In the genomic region with DNA sequence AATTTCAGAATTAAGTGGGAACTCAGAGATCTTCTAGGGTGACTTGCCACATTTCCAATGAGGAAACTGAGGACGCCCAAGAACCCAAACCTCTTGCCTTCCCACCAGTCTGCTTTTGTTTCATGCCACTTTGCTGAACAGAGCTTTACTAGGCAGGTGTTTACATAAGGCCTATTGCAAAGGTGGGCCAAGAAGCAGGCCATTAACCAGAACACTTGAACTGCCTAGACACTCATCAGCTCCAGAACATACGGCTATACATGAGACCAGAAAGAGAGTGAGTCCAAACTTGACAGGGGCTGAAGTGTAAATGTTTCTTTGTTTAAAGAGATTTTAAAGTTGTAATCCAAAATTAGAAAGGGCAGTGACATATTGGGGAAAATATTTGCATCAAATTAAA, we compare ENCODE assay signal across 19 cellular contexts. TPM values are rescaled to one million over a fixed set of nuclear protein-coding genes. Genes with fewer than 3 reads are reported as not detected.
DNase-seq lines count a peak whose midpoint lies in the region; ATAC-seq and TF ChIP-seq lines count a peak whose summit lies in the region.
"Had no signal": no experiment of that assay in that cellular context is flagged by ENCODE, and none has a peak within 500 bp of the region (broad histone marks: within the 10 kb centered on the region; RNA-seq: fewer than 3 reads in every experiment).

No MANE protein-coding gene starts in this region.

- H3K27ac Mint-ChIP-seq in immature natural killer cell = peak overlapping the region; percentile 43 to 82 (median 62)
- H3K27ac Mint-ChIP-seq: GM23338 had no signal

- no peak overlapping the region for H3K4me3 ChIP-seq in ACC112 (ENCODE audit: low read depth, low read length)
- no peak overlapping the region for H3K4me3 ChIP-seq in RWPE2 (ENCODE audit: severe bottlenecking)
- H3K4me3 ChIP-seq: GM23338, ovary, tibial artery had no signal

- H3K27me3 Mint-ChIP-seq in immature natural killer cell (ENCODE audit: low read depth in 3 of 3) = no peaks in the 10 kb centered on the region

- H3K36me3 ChIP-seq in ACC112 (ENCODE audit: insufficient read depth, low read length) (no peaks in the 10 kb centered on the region), RWPE2 (ENCODE audit: low read depth) (no peaks in the 10 kb centered on the region)
- H3K36me3 ChIP-seq: ovary, tibial artery had no signal

- no peaks in the 10 kb centered on the region for H3K9me3 Mint-ChIP-seq in immature natural killer cell
- H3K9me3 Mint-ChIP-seq: GM23338 had no signal

- peaks cover 36 to 73% of the 10 kb centered on the region in 2 donors for H3K4me1 Mint-ChIP-seq in immature natural killer cell
- H3K4me1 Mint-ChIP-seq: GM23338 had no signal

- peak overlapping the region in 1 of 5 donors; percentile 15 for H3K4me3 Mint-ChIP-seq in immature natural killer cell
- H3K4me3 Mint-ChIP-seq: GM23338 had no signal

- peak overlapping the region; percentile 4 for H2AFZ ChIP-seq in ACC112 (ENCODE audit: low read length, unreplicated experiment)
- H2AFZ ChIP-seq: GM23338 had no signal

- peak; percentile 43 for DNase-seq in NCI-H510A treated with DMSO at 0.1 percent for 48 hours (lab: John Stamatoyannopoulos, UW)
- no peak for DNase-seq in NCI-H510A (lab: John Stamatoyannopoulos, UW)
- no peak for DNase-seq in RWPE2 (ENCODE audit: low spot score)
- DNase-seq in immature natural killer cell = no peak
- no peak for DNase-seq in NCI-H1417 (lab: John Stamatoyannopoulos, UW)
- no peak for DNase-seq in NCI-H345 (lab: John Stamatoyannopoulos, UW)
- DNase-seq in NCI-H345 treated with DMSO at 0.1 percent for 48 hours (lab: John Stamatoyannopoulos, UW; ENCODE audit: unreplicated experiment) = no peak
- DNase-seq: activated CD4-positive, CD25-positive, alpha-beta regulatory T cell; COR-L47; left cardiac atrium; NCI-H1048; NCI-H2171 treated with DMSO at 0.1 percent for 48 hours; ovary; stimulated activated CD4-positive, alpha-beta T cell treated with anti-CD3 and anti-CD28 coated beads, Interleukin-4, amount 100 ng/mL, for 24 hours; stimulated activated CD8-positive, alpha-beta memory T cell treated with anti-CD3 and anti-CD28 coated beads, Interleukin-4, amount 100 ng/mL, for 48 hours; tibial artery had no signal

- TF ChIP-seq CTCF in RWPE2 (IDR thresholded peaks at IDR 0.05; ENCODE audit: poor library complexity, severe bottlenecking) = no peak

- no peaks in the 10 kb centered on the region for H3K27me3 ChIP-seq in ACC112 (ENCODE audit: insufficient read depth, low read length)
- H3K27me3 ChIP-seq in RWPE2 (ENCODE audit: insufficient read depth, poor library complexity, severe bottlenecking) = no peaks in the 10 kb centered on the region
- H3K27me3 ChIP-seq: ovary, tibial artery had no signal

- no peak for ATAC-seq in RWPE2 (ENCODE audit: low read depth)
- ATAC-seq: GM23338, left cardiac atrium, Right ventricle myocardium inferior had no signal

- H3K4me1 ChIP-seq in ACC112 (ENCODE audit: control insufficient read depth, insufficient read depth, low read length, unreplicated experiment) (peaks cover 50% of the 10 kb centered on the region), RWPE2 (ENCODE audit: insufficient read depth, poor library complexity, severe bottlenecking) (peaks cover 29% of the 10 kb centered on the region)
- H3K4me1 ChIP-seq: tibial artery had no signal

- H3K27ac ChIP-seq in ACC112 (ENCODE audit: low read depth, low read length) (peak overlapping the region; percentile 96; the same call in 1 of the 2 replicates), RWPE2 (ENCODE audit: poor library complexity, severe bottlenecking) (peak overlapping the region; percentile 90)
- H3K27ac ChIP-seq: ovary, tibial artery had no signal

- no peaks in the 10 kb centered on the region for H3K79me2 ChIP-seq in ACC112 (ENCODE audit: control insufficient read depth, insufficient read depth, low read length, unreplicated experiment)

- no peaks in the 10 kb centered on the region for H3K9me3 ChIP-seq in RWPE2 (ENCODE audit: severe bottlenecking)
- H3K9me3 ChIP-seq: ovary, tibial artery had no signal

- H3K36me3 Mint-ChIP-seq in immature natural killer cell = peaks cover 13 to 22% (median 15%) of the 10 kb centered on the region in 3 donors

RNA-seq across cellular contexts. Expression of a gene that starts 11.5 kb away (rescaled TPM):
- 10 to 100 TPM; 61.7 to 97.4 (median 95.6) TPM for polyA plus RNA-seq in immature natural killer cell
- polyA plus RNA-seq: GM23338 had no signal

RNA-seq across cellular contexts. Expression of a gene that starts 44.6 kb away (rescaled TPM):
- 1 to 10 TPM in 1 of 3 donors, under 1 TPM in 1, not detected in 1; 0.24 to 1.4 TPM for polyA plus RNA-seq in immature natural killer cell
